In the genomic region with DNA sequence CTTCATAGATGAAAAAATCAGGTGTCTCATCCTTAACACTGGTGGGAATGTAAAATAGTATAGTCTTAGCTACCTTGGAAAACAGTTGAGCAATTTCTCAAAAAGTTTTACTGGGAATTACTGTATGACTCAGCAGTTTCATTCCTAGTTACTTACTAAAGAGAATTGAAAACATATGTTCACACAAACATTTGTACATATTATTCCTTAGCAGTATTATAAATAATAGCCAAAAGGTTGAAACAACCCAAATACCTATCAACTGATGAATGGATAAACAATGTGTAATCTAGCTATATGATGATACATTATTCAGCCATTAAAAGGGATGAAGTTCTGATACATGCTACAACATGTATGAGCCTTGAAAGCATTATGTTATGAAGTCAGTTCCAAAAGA, we compare ENCODE assay signal across 20 cellular contexts. TPM values are rescaled to one million over a fixed set of nuclear protein-coding genes. Genes with fewer than 3 reads are reported as not detected.
A peak's percentile ranks its signal among the peaks of the same experiment; 100 is the strongest.
DNase-seq lines count a peak whose midpoint lies in the region; ATAC-seq and TF ChIP-seq lines count a peak whose summit lies in the region.
"Had no signal": no experiment of that assay in that cellular context is flagged by ENCODE, and none has a peak within 500 bp of the region (broad histone marks: within the 10 kb centered on the region; RNA-seq: fewer than 3 reads in every experiment).

No MANE protein-coding gene starts in this region.

- H2AFZ ChIP-seq in SK-N-SH (ENCODE audit: low read depth): no peak overlapping the region
- H2AFZ ChIP-seq in smooth muscle cell (ENCODE audit: low read depth): peak overlapping the region; percentile 76

- POLR2A ChIA-PET in SK-N-SH (lab: Yijun Ruan, JAX): no interaction called here
- POLR2A ChIA-PET in Caco-2 (lab: Charles Lee): no interaction called here

- H3K4me1 ChIP-seq in SK-N-SH (ENCODE audit: control insufficient read depth in 1 of 2, insufficient read depth in 2 of 2, low read depth in 1 of 2, low read length in 1 of 2): no peaks in the 10 kb centered on the region
- peaks cover 8% of the 10 kb centered on the region for H3K4me1 ChIP-seq in smooth muscle cell (ENCODE audit: low read depth)
- no peaks in the 10 kb centered on the region for H3K4me1 ChIP-seq in esophagus muscularis mucosa
- no peaks in the 10 kb centered on the region for H3K4me1 ChIP-seq in Caco-2
- H3K4me1 ChIP-seq: colonic mucosa, transverse colon had no signal

- no peak for TF ChIP-seq EP300 in SK-N-SH (IDR thresholded peaks at IDR 0.05; ENCODE audit: borderline replicate concordance in 1 of 2, low read depth in 1 of 2, low read length in 1 of 2)
- TF ChIP-seq EP300 in esophagus muscularis mucosa (IDR thresholded peaks at IDR 0.05): no peak

- TF ChIP-seq POLR2A in esophagus muscularis mucosa (IDR thresholded peaks at IDR 0.05; ENCODE audit: low read depth): no peak

- H3K9me3 Mint-ChIP-seq in Caco-2 (ENCODE audit: unreplicated experiment) (no peaks in the 10 kb centered on the region), chondrocyte (ENCODE audit: low read depth) (peaks cover 6% of the 10 kb centered on the region)
- H3K9me3 Mint-ChIP-seq: stimulated activated memory B cell treated with anti-CD40 and anti-IgM and Interleukin-4, amounts not matched to agents 10 μg/mL and 1 μg/mL and 100 μg/mL, for 72 hours; T-helper 2 cell treated with Interferon-gamma antibody and Interleukin-4, amounts not matched to agents 5 μg/mL and 100 μg/mL, for 36 hours had no signal

- CTCF ChIA-PET in SK-N-SH (lab: Yijun Ruan, JAX): interaction anchor here (0.6 to 1.2 kb wide), 2 partner anchors 15 to 82 kb away, joined by 3 to 5 read pairs; no protein-coding TSS in a partner anchor
- CTCF ChIA-PET in Caco-2 (lab: Charles Lee): no interaction called here

- H3K27me3 Mint-ChIP-seq in Caco-2 (ENCODE audit: insufficient read depth, unreplicated experiment) (peaks cover under 1% of the 10 kb centered on the region), chondrocyte (ENCODE audit: low read depth) (peaks cover 9% of the 10 kb centered on the region)

- H3K9ac ChIP-seq in SK-N-SH (no peak overlapping the region), smooth muscle cell (ENCODE audit: low read depth) (peak overlapping the region; percentile 13)

- H4K20me1 ChIP-seq in SK-N-SH (ENCODE audit: insufficient read depth) (no peaks in the 10 kb centered on the region), smooth muscle cell (ENCODE audit: low read depth) (no peaks in the 10 kb centered on the region)

- H3K4me2 ChIP-seq in SK-N-SH (no peak overlapping the region), smooth muscle cell (peak overlapping the region; percentile 71)

- no peaks in the 10 kb centered on the region for H3K27me3 ChIP-seq in SK-N-SH (ENCODE audit: insufficient read depth)
- no peaks in the 10 kb centered on the region for H3K27me3 ChIP-seq in smooth muscle cell (ENCODE audit: low read depth)
- no peaks in the 10 kb centered on the region for H3K27me3 ChIP-seq in esophagus muscularis mucosa
- H3K27me3 ChIP-seq in Caco-2 (replicated peaks; ENCODE audit: control insufficient read depth, insufficient read depth, low read length): no peaks in the 10 kb centered on the region
- H3K27me3 ChIP-seq: colonic mucosa, transverse colon had no signal

- H3K4me3 Mint-ChIP-seq in Caco-2 (ENCODE audit: unreplicated experiment) (no peak overlapping the region), chondrocyte (ENCODE audit: unreplicated experiment) (no peak overlapping the region)
- H3K4me3 Mint-ChIP-seq: activated naive CD8-positive, alpha-beta T cell; stimulated activated memory B cell treated with anti-CD40 and anti-IgM and Interleukin-4, amounts not matched to agents 10 μg/mL and 1 μg/mL and 100 μg/mL, for 72 hours; T-helper 2 cell treated with Interferon-gamma antibody and Interleukin-4, amounts not matched to agents 5 μg/mL and 100 μg/mL, for 36 hours had no signal

- H3K4me1 Mint-ChIP-seq in Caco-2 (ENCODE audit: low read depth, unreplicated experiment) (no peaks in the 10 kb centered on the region), chondrocyte (ENCODE audit: low read depth) (no peaks in the 10 kb centered on the region)
- H3K4me1 Mint-ChIP-seq: stimulated activated memory B cell treated with anti-CD40 and anti-IgM and Interleukin-4, amounts not matched to agents 10 μg/mL and 1 μg/mL and 100 μg/mL, for 72 hours had no signal

- ATAC-seq in HG03097 (IDR thresholded peaks at IDR 0.05; ENCODE audit: low FRiP score, unreplicated experiment): no peak
- ATAC-seq: stimulated activated memory B cell treated with anti-CD40 and anti-IgM and Interleukin-4, amounts not matched to agents 10 μg/mL and 1 μg/mL and 100 μg/mL, for 72 hours had no signal

- H3K36me3 Mint-ChIP-seq in Caco-2 (ENCODE audit: insufficient read depth, unreplicated experiment): no peaks in the 10 kb centered on the region
- no peaks in the 10 kb centered on the region for H3K36me3 Mint-ChIP-seq in chondrocyte (ENCODE audit: low read depth)
- H3K36me3 Mint-ChIP-seq: activated naive CD8-positive, alpha-beta T cell; stimulated activated memory B cell treated with anti-CD40 and anti-IgM and Interleukin-4, amounts not matched to agents 10 μg/mL and 1 μg/mL and 100 μg/mL, for 72 hours had no signal

- intact Hi-C loops in esophagus muscularis mucosa (cut with DNase I) (no loop called here), Caco-2 (cut with micrococcal nuclease; ENCODE audit: unreplicated experiment) (no loop called here)

- no peak for TF ChIP-seq CTCF in SK-N-SH (IDR thresholded peaks at IDR 0.05)
- no peak for TF ChIP-seq CTCF in smooth muscle cell (IDR thresholded peaks at IDR 0.05; ENCODE audit: borderline replicate concordance, insufficient read depth, poor library complexity, severe bottlenecking)
- TF ChIP-seq CTCF in esophagus muscularis mucosa (IDR thresholded peaks at IDR 0.05): no peak
- no peak for TF ChIP-seq CTCF in Caco-2 (IDR thresholded peaks at IDR 0.05; ENCODE audit: insufficient read depth in 1 of 2, low read depth in 1 of 2, low read length in 1 of 2, severe bottlenecking in 1 of 2, unreplicated experiment in 1 of 2)
- TF ChIP-seq CTCF in chondrocyte (IDR thresholded peaks at IDR 0.05): no peak

- H3F3A ChIP-seq in SK-N-SH (replicated peaks; ENCODE audit: insufficient read depth) (no peaks in the 10 kb centered on the region), smooth muscle cell (ENCODE audit: low read depth) (peaks cover 14% of the 10 kb centered on the region)

- H3K9me2 ChIP-seq in SK-N-SH: no peaks in the 10 kb centered on the region

- H3K9me3 ChIP-seq in SK-N-SH: no peaks in the 10 kb centered on the region
- no peaks in the 10 kb centered on the region for H3K9me3 ChIP-seq in smooth muscle cell (replicated peaks; ENCODE audit: low read depth)
- H3K9me3 ChIP-seq in esophagus muscularis mucosa: no peaks in the 10 kb centered on the region
- H3K9me3 ChIP-seq in Caco-2: no peaks in the 10 kb centered on the region
- H3K9me3 ChIP-seq: colonic mucosa, transverse colon had no signal

- no peak overlapping the region for H3K27ac ChIP-seq in SK-N-SH (ENCODE audit: low read depth in 2 of 2, low read length in 1 of 2)
- peak overlapping the region; percentile 84 for H3K27ac ChIP-seq in smooth muscle cell (ENCODE audit: low read depth)
- H3K27ac ChIP-seq in esophagus muscularis mucosa (replicated peaks in 1 of 4): no peak overlapping the region
- H3K27ac ChIP-seq: colonic mucosa, transverse colon had no signal

- peak; percentile 58 for DNase-seq in GM04504 (ENCODE audit: low read depth)
- no peak for DNase-seq in SK-N-SH
- peak; percentile 79 for DNase-seq in fibroblast of gingiva (ENCODE audit: low read depth)
- no peak for DNase-seq in smooth muscle cell (lab: John Stamatoyannopoulos, UW; ENCODE audit: unreplicated experiment)
- DNase-seq in esophagus muscularis mucosa (ENCODE audit: extremely low spot score): no peak
- DNase-seq in Caco-2: no peak
- no peak for DNase-seq in chondrocyte (ENCODE audit: low spot score)
- DNase-seq: colonic mucosa; COR-L47; GF-D8; NCI-H1436; NCI-H345; NK-92 treated with Interleukin-12 subunit alpha and Interleukin-12 subunit beta, amount 100 ng/mL, for 24 hours; SIG-M5; small intestine; transverse colon had no signal

- H3K4me3 ChIP-seq in SK-N-SH (ENCODE audit: low read depth in 2 of 2, low read length in 1 of 2) (no peak overlapping the region), smooth muscle cell (no peak overlapping the region), esophagus muscularis mucosa (no peak overlapping the region), Caco-2 (ENCODE audit: low read depth, low read length) (no peak overlapping the region)
- H3K4me3 ChIP-seq: colonic mucosa, transverse colon had no signal

- no TSS peak for BruUV-seq in Caco-2 (replicated peaks; lab: Mats Ljungman, UMichigan)

- no peak overlapping the region for H3K27ac Mint-ChIP-seq in Caco-2 (ENCODE audit: unreplicated experiment)
- H3K27ac Mint-ChIP-seq in chondrocyte (ENCODE audit: unreplicated experiment): no peak overlapping the region
- H3K27ac Mint-ChIP-seq: activated naive CD8-positive, alpha-beta T cell; stimulated activated memory B cell treated with anti-CD40 and anti-IgM and Interleukin-4, amounts not matched to agents 10 μg/mL and 1 μg/mL and 100 μg/mL, for 72 hours; T-helper 2 cell treated with Interferon-gamma antibody and Interleukin-4, amounts not matched to agents 5 μg/mL and 100 μg/mL, for 36 hours had no signal

- H3K79me2 ChIP-seq in SK-N-SH (ENCODE audit: insufficient read depth) (no peaks in the 10 kb centered on the region), smooth muscle cell (ENCODE audit: low read depth) (no peaks in the 10 kb centered on the region)

- H3K36me3 ChIP-seq in SK-N-SH (replicated peaks in 1 of 2; ENCODE audit: control insufficient read depth in 1 of 2, insufficient read depth in 2 of 2, low read length in 1 of 2) (no peaks in the 10 kb centered on the region), smooth muscle cell (ENCODE audit: low read depth) (no peaks in the 10 kb centered on the region), esophagus muscularis mucosa (no peaks in the 10 kb centered on the region), Caco-2 (ENCODE audit: control insufficient read depth, insufficient read depth, low read length) (no peaks in the 10 kb centered on the region)
- H3K36me3 ChIP-seq: colonic mucosa, transverse colon had no signal

- no peak for TF ChIP-seq RAD21 in SK-N-SH (IDR thresholded peaks at IDR 0.05; ENCODE audit: low read length)

TF ChIP-seq in SK-N-SH, 30 proteins besides CTCF, POLR2A, EP300 and RAD21 (continues in another document):
- TF ChIP-seq FOSL2 (IDR thresholded peaks at IDR 0.05; ENCODE audit: borderline replicate concordance, low read depth) (peak; percentile 40; the same call in 1 of the 2 replicates), TCF12 (IDR thresholded peaks at IDR 0.05) (peak; percentile 65)

RNA-seq across cellular contexts. Expression of gene RBM46, which starts 41.7 kb away (rescaled TPM):
- polyA plus RNA-seq in SK-N-SH (2012; rRNA removed) (not detected in 2 replicates), smooth muscle cell (not detected in 2 replicates)
- not detected in 2 replicates for polyA plus RNA-seq in SK-N-SH (2012; cell fraction: cytosol; rRNA removed)
- not detected in 2 replicates for polyA plus RNA-seq in SK-N-SH (2012; cell fraction: nucleus; rRNA removed)
- total RNA-seq in smooth muscle cell (0.27 TPM in 1 of 2 replicates, not detected in the other), esophagus muscularis mucosa (under 1 TPM in 1 of 4 donors, not detected in 3; 0.13 TPM), Caco-2 (2022) (not detected in 2 replicates), chondrocyte (not detected in 3 replicates)
- total RNA-seq: colonic mucosa, transverse colon had no signal

Comparison
In these comparisons a context has a peak if more than half of its experiments do, and no peak if none do; other contexts are left out.
1. DNase-seq: peak in GM04504 (single experiment) and fibroblast of gingiva (single experiment); none in SK-N-SH (single experiment), smooth muscle cell (single experiment), esophagus muscularis mucosa (single experiment), Caco-2 (0 of 2) and chondrocyte (single experiment).